ENCODE assay signal across 20 cellular contexts in genomic region chr1:24285231-24285630, GRCh38. TPM values are rescaled to one million over a fixed set of nuclear protein-coding genes. Genes with fewer than 3 reads are reported as not detected.
DNase-seq lines count a peak whose midpoint lies in the region; ATAC-seq, FAIRE-seq and TF ChIP-seq lines count a peak whose summit lies in the region.
"Had no signal": no experiment of that assay in that cellular context is flagged by ENCODE, and none has a peak within 500 bp of the region (broad histone marks: within the 10 kb centered on the region; RNA-seq: fewer than 3 reads in every experiment).

No MANE protein-coding gene starts in this region.

- H3K27ac Mint-ChIP-seq in activated naive CD8-positive, alpha-beta T cell treated with anti-CD3 and anti-CD28 coated beads, Interleukin-2, amount 50 U/mL, for 24 hours, result no peak overlapping the region

- CTCF ChIA-PET in A549 (lab: Yijun Ruan, JAX), result interaction anchor here (0.8 to 1.8 kb wide), 5 partner anchors 13 to 106 kb away, joined by 3 to 16 read pairs (median 5); no protein-coding TSS in a partner anchor
- CTCF ChIA-PET in A673 (lab: Charles Lee), result no interaction called here

- no peak for DNase-seq in A549 (ENCODE audit: low read depth in 1 of 2, low spot score in 1 of 2)
- no peak for DNase-seq in NT2/D1 (ENCODE audit: low read depth, low spot score)
- DNase-seq in breast epithelium (ENCODE audit: low spot score in 2 of 2), result no peak
- no peak for DNase-seq in activated naive CD8-positive, alpha-beta T cell treated with anti-CD3 and anti-CD28 coated beads, Interleukin-2, amount 50 U/mL, for 24 hours
- DNase-seq in A673 (ENCODE audit: low spot score), result no peak
- DNase-seq: Calu3, DMS79 treated with DMSO at 0.1 percent for 48 hours, GDM1, GOT3, MM.1S, NCI-H1105 treated with DMSO at 0.1 percent for 48 hours, NCI-H187, NCI-H446 treated with DMSO at 0.1 percent for 48 hours, NCI-H748 treated with DMSO at 0.1 percent for 48 hours, Peyer's patch, SIG-M5 had no signal

- H3K36me3 Mint-ChIP-seq in activated naive CD8-positive, alpha-beta T cell treated with anti-CD3 and anti-CD28 coated beads, Interleukin-2, amount 50 U/mL, for 24 hours (ENCODE audit: low read depth), result no peaks in the 10 kb centered on the region

- H3K4me3 Mint-ChIP-seq in activated naive CD8-positive, alpha-beta T cell treated with anti-CD3 and anti-CD28 coated beads, Interleukin-2, amount 50 U/mL, for 24 hours, result no peak overlapping the region

- H3K4me1 Mint-ChIP-seq in activated naive CD8-positive, alpha-beta T cell treated with anti-CD3 and anti-CD28 coated beads, Interleukin-2, amount 50 U/mL, for 24 hours, result no peaks in the 10 kb centered on the region

- ATAC-seq in A549 (no peak), gastroesophageal sphincter (peak; percentile 13), HG02970 (IDR thresholded peaks at IDR 0.05; ENCODE audit: low FRiP score, unreplicated experiment) (no peak), HG02759 (IDR thresholded peaks at IDR 0.05; ENCODE audit: unreplicated experiment) (no peak)
- no peak for ATAC-seq in activated naive CD8-positive, alpha-beta T cell treated with anti-CD3 and anti-CD28 coated beads, Interleukin-2, amount 50 U/mL, for 24 hours
- ATAC-seq: HepG2 had no signal

- H3K36me3 ChIP-seq in NT2/D1 (ENCODE audit: insufficient read depth, insufficient read length, low read length) (no peaks in the 10 kb centered on the region), breast epithelium (no peaks in the 10 kb centered on the region), gastroesophageal sphincter (no peaks in the 10 kb centered on the region), A673 (ENCODE audit: insufficient read depth, low read length, poor library complexity, severe bottlenecking) (no peaks in the 10 kb centered on the region)
- H3K36me3 ChIP-seq: Peyer's patch had no signal

- TF ChIP-seq CTCF in A549 (IDR thresholded peaks at IDR 0.05) (no peak), breast epithelium (IDR thresholded peaks at IDR 0.05) (no peak), gastroesophageal sphincter (IDR thresholded peaks at IDR 0.05) (no peak), A673 (conservative IDR thresholded peaks at IDR 0.05; ENCODE audit: low read depth, low read length) (no peak)

- H3K27ac ChIP-seq in A549, result peak overlapping the region; percentile 62 to 86
- peak overlapping the region; percentile 58 to 59 for H3K27ac ChIP-seq in breast epithelium
- H3K27ac ChIP-seq in gastroesophageal sphincter, result no peak overlapping the region
- no peak overlapping the region for H3K27ac ChIP-seq in A673 (ENCODE audit: low read depth, low read length, poor library complexity, severe bottlenecking)
- H3K27ac ChIP-seq: Peyer's patch had no signal

- TF ChIP-seq POLR2A in A549 (IDR thresholded peaks at IDR 0.05; ENCODE audit: low read length), result no peak
- no peak for TF ChIP-seq POLR2A in breast epithelium (IDR thresholded peaks at IDR 0.05)
- no peak for TF ChIP-seq POLR2A in gastroesophageal sphincter (IDR thresholded peaks at IDR 0.05)

- FAIRE-seq in A549 (lab: Jason Lieb, UNC), result no peak
- FAIRE-seq: HepG2 had no signal

- no peak for TF ChIP-seq EP300 in A549 (IDR thresholded peaks at IDR 0.05)
- no peak for TF ChIP-seq EP300 in gastroesophageal sphincter (IDR thresholded peaks at IDR 0.05)

- no TSS peak for BruUV-seq in A673 (replicated peaks; lab: Mats Ljungman, UMichigan)

- H3K4me1 ChIP-seq in A549, result peaks cover 47% of the 10 kb centered on the region
- H3K4me1 ChIP-seq in NT2/D1 (ENCODE audit: insufficient read depth, insufficient read length), result peaks cover 11% of the 10 kb centered on the region
- peaks cover 3 to 12% of the 10 kb centered on the region in 2 donors for H3K4me1 ChIP-seq in breast epithelium
- peaks cover 0 to 12% (median 0%) of the 10 kb centered on the region in 3 donors for H3K4me1 ChIP-seq in gastroesophageal sphincter
- H3K4me1 ChIP-seq in A673 (ENCODE audit: insufficient read depth, low read length, poor library complexity, severe bottlenecking), result peaks cover 15% of the 10 kb centered on the region

- no peak overlapping the region for H3K4me3 ChIP-seq in A549
- H3K4me3 ChIP-seq in NT2/D1 (ENCODE audit: insufficient read length, low read depth), result no peak overlapping the region
- no peak overlapping the region for H3K4me3 ChIP-seq in breast epithelium
- H3K4me3 ChIP-seq in gastroesophageal sphincter, result no peak overlapping the region
- H3K4me3 ChIP-seq in A673 (ENCODE audit: low read depth, low read length, poor library complexity, severe bottlenecking), result no peak overlapping the region
- H3K4me3 ChIP-seq: Peyer's patch had no signal

- H3K4me2 ChIP-seq in A549, result no peak overlapping the region

- WGBS in A549 (ENCODE audit: missing lambda C conversion rate), result 92% methylated on average over 12 of the region's 13 CpGs
- 100% methylated on average over 5 of the region's 13 CpGs; no CpG with 5 or more reads in 1 of the 2 donors for WGBS in gastroesophageal sphincter (ENCODE audit: low coverage in 1 of 2), 2 donors

- H3K27me3 Mint-ChIP-seq in activated naive CD8-positive, alpha-beta T cell treated with anti-CD3 and anti-CD28 coated beads, Interleukin-2, amount 50 U/mL, for 24 hours, result peaks cover 2% of the 10 kb centered on the region

- POLR2A ChIA-PET in A549 (lab: Yijun Ruan, JAX) (no interaction called here), A673 (lab: Charles Lee; ENCODE audit: low non-redundant PET) (no interaction called here)

- intact Hi-C loops in breast epithelium (cut with DNase I; ENCODE audit: low total_unique reads), result no loop called here
- intact Hi-C loops in A673 (cut with micrococcal nuclease; ENCODE audit: unreplicated experiment), result no loop called here

- H3K9me3 ChIP-seq in A549 (peaks cover 4% of the 10 kb centered on the region; the same call in 2 of the 3 replicates), NT2/D1 (ENCODE audit: insufficient read depth, low read length) (no peaks in the 10 kb centered on the region), breast epithelium (no peaks in the 10 kb centered on the region), gastroesophageal sphincter (no peaks in the 10 kb centered on the region), A673 (ENCODE audit: low read depth, low read length, poor library complexity, severe bottlenecking) (no peaks in the 10 kb centered on the region)
- H3K9me3 ChIP-seq: Peyer's patch had no signal

- H3K27me3 ChIP-seq in NT2/D1 (ENCODE audit: insufficient read depth, insufficient read length), result peaks cover 41% of the 10 kb centered on the region
- no peaks in the 10 kb centered on the region for H3K27me3 ChIP-seq in breast epithelium
- H3K27me3 ChIP-seq in gastroesophageal sphincter, result peaks cover 4% of the 10 kb centered on the region
- no peaks in the 10 kb centered on the region for H3K27me3 ChIP-seq in A673 (replicated peaks; ENCODE audit: insufficient read depth, low read depth, low read length, poor library complexity)
- H3K27me3 ChIP-seq: Peyer's patch had no signal

- no peak for TF ChIP-seq RAD21 in A549 (conservative IDR thresholded peaks at IDR 0.05 in 1 of 2, IDR thresholded peaks at IDR 0.05 in 1 of 2)

- peak overlapping the region; percentile 57 for H3K9ac ChIP-seq in NT2/D1 (ENCODE audit: insufficient read length, low read depth)

- H3K9me3 Mint-ChIP-seq in activated naive CD8-positive, alpha-beta T cell treated with anti-CD3 and anti-CD28 coated beads, Interleukin-2, amount 50 U/mL, for 24 hours, result no peaks in the 10 kb centered on the region

TF ChIP-seq in A549, 52 proteins besides CTCF, POLR2A, EP300 and RAD21:
- TF ChIP-seq, protein P1, sequence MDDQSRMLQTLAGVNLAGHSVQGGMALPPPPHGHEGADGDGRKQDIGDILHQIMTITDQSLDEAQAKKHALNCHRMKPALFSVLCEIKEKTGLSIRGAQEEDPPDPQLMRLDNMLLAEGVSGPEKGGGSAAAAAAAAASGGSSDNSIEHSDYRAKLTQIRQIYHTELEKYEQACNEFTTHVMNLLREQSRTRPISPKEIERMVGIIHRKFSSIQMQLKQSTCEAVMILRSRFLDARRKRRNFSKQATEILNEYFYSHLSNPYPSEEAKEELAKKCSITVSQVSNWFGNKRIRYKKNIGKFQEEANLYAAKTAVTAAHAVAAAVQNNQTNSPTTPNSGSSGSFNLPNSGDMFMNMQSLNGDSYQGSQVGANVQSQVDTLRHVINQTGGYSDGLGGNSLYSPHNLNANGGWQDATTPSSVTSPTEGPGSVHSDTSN (IDR thresholded peaks at IDR 0.05), result no peak
- TF ChIP-seq CHD2 (IDR thresholded peaks at IDR 0.05; ENCODE audit: low read length, partially characterized antibody) (no peak), HDAC2 (IDR thresholded peaks at IDR 0.05) (no peak), CEBPB (IDR thresholded peaks at IDR 0.05) (no peak), ZSCAN20 (CRISPR knock-in tag; IDR thresholded peaks at IDR 0.05) (no peak), ESRRA (IDR thresholded peaks at IDR 0.05; ENCODE audit: borderline replicate concordance, low read length) (no peak), ZNF302 (CRISPR knock-in tag; IDR thresholded peaks at IDR 0.05) (no peak), BCL3 (IDR thresholded peaks at IDR 0.05) (no peak)

RNA-seq across cellular contexts. Expression of gene GRHL3, which starts 33.9 kb away (rescaled TPM):
- polyA plus RNA-seq in A549 (2011; rRNA removed) (1.6 and 2.5 TPM in 2 replicates), A549 (2017; fragmentation: RNase III; extraction: RNeasy Plus Mini Kit Qiagen cat#74134 plus additional on column Dnase treatment) (0.58 to 0.71 TPM (median 0.59 TPM) in 3 replicates)
- polyA plus RNA-seq in A549 (2012; cell fraction: cytosol; rRNA removed), result 1.2 and 1.4 TPM in 2 replicates
- polyA plus RNA-seq in A549 (2012; cell fraction: nucleus; rRNA removed), result 1.2 and 1.8 TPM in 2 replicates
- polyA minus RNA-seq in A549 (2011; rRNA and poly(A)+ RNA removed), result 0.68 and 1.2 TPM in 2 replicates
- total RNA-seq in breast epithelium (1 to 10 TPM in 1 of 3 donors, under 1 TPM in 1, not detected in 1; 0.98 to 4.0 TPM), gastroesophageal sphincter (1 to 10 TPM in 1 of 4 donors, under 1 TPM in 2, not detected in 1; 0.13 to 4.9 (median 0.31) TPM), A673 (2021) (0.20 TPM in 1 of 2 replicates, not detected in the other)
- total RNA-seq: HepG2 had no signal
- polyA plus RNA-seq: HepG2 had no signal

Comparison
In these comparisons a context has a peak if more than half of its experiments do, and no peak if none do; other contexts are left out.
1. H3K27ac ChIP-seq: peak in A549 (2 of 2) and breast epithelium (2 of 2); none in gastroesophageal sphincter (0 of 4) and A673 (single experiment).